29 cellular contexts compared by ENCODE assay signal in the genomic region with DNA sequence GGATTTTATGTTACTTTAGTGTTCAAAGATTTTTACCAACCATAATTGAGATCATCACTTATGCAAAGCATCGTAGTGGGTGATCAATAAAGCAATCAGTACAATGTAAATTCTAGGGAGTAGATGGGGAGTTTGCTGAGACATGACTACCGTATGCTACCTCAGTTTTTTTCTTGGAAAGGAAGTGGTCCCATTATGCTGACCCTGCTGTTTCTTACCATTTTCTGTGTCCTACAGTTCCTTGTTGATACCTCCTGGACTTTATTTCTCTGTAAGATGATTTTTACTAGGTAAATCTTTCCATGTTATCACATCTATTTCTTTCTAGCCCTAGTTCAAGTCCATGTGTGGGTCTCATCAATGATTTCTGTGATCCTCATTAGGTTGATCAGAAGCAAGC. TPM values are rescaled to one million over a fixed set of nuclear protein-coding genes. Genes with fewer than 3 reads are reported as not detected.
"Had no signal": no experiment of that assay in that cellular context is flagged by ENCODE, and none has a peak within 500 bp of the region (broad histone marks: within the 10 kb centered on the region; RNA-seq: fewer than 3 reads in every experiment).

No MANE protein-coding gene starts in this region.

- H3K27ac ChIP-seq: neural progenitor cell, ovary, parathyroid adenoma, psoas muscle, skin epidermis, spleen, suprapubic skin, testis, tibial artery, transverse colon, upper lobe of right lung, uterus had no signal

- H3K36me3 ChIP-seq: neural progenitor cell, ovary, spleen, suprapubic skin, tibial artery, transverse colon, upper lobe of right lung, uterus had no signal

- H3K9ac ChIP-seq: neural progenitor cell, parathyroid adenoma had no signal

- DNase-seq: natural killer cell; occipital lobe; ovary; posterior cingulate gyrus; psoas muscle; right cardiac atrium; spleen; stimulated activated CD4-positive, alpha-beta T cell treated with anti-CD3 and anti-CD28 coated beads, Interleukin-12 subunit alpha, Interleukin-12 subunit beta, amount 100 ng/mL, for 4 hours; stimulated activated CD4-positive, alpha-beta T cell treated with anti-CD3 and anti-CD28 coated beads, Interleukin-1b, Interleukin-23, amount 100 ng/mL, for 48 hours; stimulated activated CD4-positive, alpha-beta T cell treated with anti-CD3 and anti-CD28 coated beads, Interleukin-4, amount 100 ng/mL, for 1 hour; stimulated activated CD4-positive, alpha-beta T cell treated with anti-CD3 and anti-CD28 coated beads, Interleukin-4, amount 100 ng/mL, for 4 hours; stimulated activated CD8-positive, alpha-beta memory T cell treated with anti-CD3 and anti-CD28 coated beads, Interleukin-4, amount 100 ng/mL, for 48 hours; stimulated activated naive CD4-positive, alpha-beta T cell; stimulated activated naive CD8-positive, alpha-beta T cell treated with anti-CD3 and anti-CD28 coated beads, Interleukin-15, amount 100 ng/mL, for 72 hours; stimulated activated naive CD8-positive, alpha-beta T cell treated with anti-CD3 and anti-CD28 coated beads, Interleukin-15, Interleukin-2, amounts not matched to agents 100 U/mL and 50 U/mL, for 24 hours; substantia nigra; testis; tibial artery; transverse colon; upper lobe of right lung; uterus had no signal

- H3K4me3 ChIP-seq: neural progenitor cell, ovary, psoas muscle, skin epidermis, smooth muscle cell, spleen, suprapubic skin, testis, tibial artery, transverse colon, upper lobe of right lung, uterus had no signal

- H3K4me1 ChIP-seq: neural progenitor cell, parathyroid adenoma, psoas muscle, spleen, suprapubic skin, testis, tibial artery, transverse colon, upper lobe of right lung, uterus had no signal

- ATAC-seq: natural killer cell; psoas muscle; right cardiac atrium; sciatic nerve; stimulated activated memory B cell treated with anti-CD40 and anti-IgM and Interleukin-4, amounts not matched to agents 10 μg/mL and 1 μg/mL and 100 μg/mL, for 72 hours; stimulated activated naive CD8-positive, alpha-beta T cell treated with anti-CD3 and anti-CD28 coated beads, Interleukin-15, amount 100 ng/mL, for 72 hours; stimulated activated naive CD8-positive, alpha-beta T cell treated with anti-CD3 and anti-CD28 coated beads, Interleukin-15, Interleukin-2, amounts not matched to agents 100 U/mL and 50 U/mL, for 24 hours; upper lobe of right lung had no signal

- H3K79me2 ChIP-seq: parathyroid adenoma had no signal

- H3K27me3 ChIP-seq: neural progenitor cell, ovary, spleen, suprapubic skin, testis, tibial artery, transverse colon, upper lobe of right lung, uterus had no signal

- H3K9me3 ChIP-seq: ovary, psoas muscle, spleen, suprapubic skin, testis, tibial artery, transverse colon, upper lobe of right lung, uterus had no signal

- H2AFZ ChIP-seq: neural progenitor cell, parathyroid adenoma had no signal

- H3K4me2 ChIP-seq: neural progenitor cell, smooth muscle cell had no signal

RNA-seq across cellular contexts. Expression of a gene that starts 19.3 kb away (rescaled TPM):
- total RNA-seq: renal cortical epithelial cell, upper lobe of right lung had no signal
- polyA plus RNA-seq: smooth muscle cell had no signal
